Comparison of ENCODE assay signal across 32 cellular contexts in the genomic region with DNA sequence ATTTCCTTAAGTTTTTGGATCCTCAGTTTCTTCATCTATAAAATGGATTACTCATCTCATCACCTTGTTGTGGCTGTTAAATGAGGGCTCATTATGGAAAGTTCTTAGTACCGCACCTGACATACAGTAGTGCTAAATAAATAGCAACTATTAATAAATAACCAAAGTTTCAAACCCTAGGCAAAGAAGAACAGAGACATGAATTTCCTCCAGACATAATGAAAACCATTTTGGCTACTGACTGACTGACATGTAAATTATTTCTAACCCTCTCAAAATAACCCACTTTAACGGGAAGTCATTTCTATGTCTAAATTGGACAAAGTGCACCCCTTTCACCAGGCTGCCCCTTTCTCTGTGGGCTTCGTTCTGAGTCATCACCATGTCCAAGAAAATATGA. TPM values are rescaled to one million over a fixed set of nuclear protein-coding genes. Genes with fewer than 3 reads are reported as not detected.
DNase-seq lines count a peak whose midpoint lies in the region; ATAC-seq, FAIRE-seq and TF ChIP-seq lines count a peak whose summit lies in the region.
"Had no signal": no experiment of that assay in that cellular context is flagged by ENCODE, and none has a peak within 500 bp of the region (broad histone marks: within the 10 kb centered on the region; RNA-seq: fewer than 3 reads in every experiment).

No MANE protein-coding gene starts in this region.

- peaks cover 4% of the 10 kb centered on the region for H3K27me3 Mint-ChIP-seq in nephron progenitor cell (ENCODE audit: low read depth, poor library complexity)

- SMC1A ChIA-PET in GM12878 (lab: Charles Lee; ENCODE audit: uncharacterized antibody, unreplicated experiment): interaction anchor here (0.6 to 1.3 kb wide), 3 partner anchors 11 to 25 kb away, joined by 3 to 4 read pairs (median 4); no protein-coding TSS in a partner anchor

- no peaks in the 10 kb centered on the region for H3K4me1 ChIP-seq in GM12878 (ENCODE audit: control insufficient read depth, insufficient read depth, low read length)
- H3K4me1 ChIP-seq: left lung, pancreas, Peyer's patch had no signal

- H3K27me3 ChIP-seq in GM12878 (replicated peaks in 1 of 2; ENCODE audit: control insufficient read depth in 2 of 2, insufficient read depth in 2 of 2, low read length in 1 of 2): peaks cover 0 to 14% of the 10 kb centered on the region in 2 experiments; a peak in 2 of 4 replicates
- H3K27me3 ChIP-seq: BE2C, left lung, neural progenitor cell, pancreas, Peyer's patch had no signal

- no peak overlapping the region for H3K9ac ChIP-seq in GM12878 (ENCODE audit: control insufficient read depth, insufficient read depth, low read length)
- H3K9ac ChIP-seq: KMS-11, neural progenitor cell had no signal

- in situ Hi-C loops in GM12878 (cut with MboI): no loop called here

- H4K20me1 ChIP-seq in GM12878 (ENCODE audit: control insufficient read depth, insufficient read depth): no peaks in the 10 kb centered on the region

- TF ChIP-seq CTCF in GM12878 (IDR thresholded peaks at IDR 0.05 in 2 of 3, conservative IDR thresholded peaks at IDR 0.05 in 1 of 3; ENCODE audit: control insufficient read depth in 2 of 3, extremely low read depth in 1 of 3, insufficient read depth in 1 of 3, low read depth in 3 of 3, low read length in 3 of 3): no peak
- no peak for TF ChIP-seq CTCF in nephron progenitor cell (IDR thresholded peaks at IDR 0.05)

- H3K9me3 Mint-ChIP-seq in nephron progenitor cell: no peaks in the 10 kb centered on the region
- H3K9me3 Mint-ChIP-seq: activated CD4-positive, alpha-beta memory T cell treated with anti-CD3 and anti-CD28 coated beads, Interleukin-2, amount 10 ng/mL, durations not matched to agents 7 days and 5 days; activated naive CD4-positive, alpha-beta T cell treated with anti-CD3 and anti-CD28 coated beads for 36 hours; activated T-helper 1 cell treated with anti-CD3 and anti-CD28 coated beads, Interleukin-12 subunit alpha, Interleukin-12 subunit beta, Interleukin-2, Interleukin-4 antibody, amounts not matched to agents 30 ng/mL and 10 ng/mL and 1 ng/mL, durations not matched to agents 14 hours and 24 hours and 36 hours; CD8-positive, alpha-beta T cell; effector memory CD8-positive, alpha-beta T cell; neural progenitor cell; type B pancreatic cell had no signal

- CTCF ChIA-PET in GM12878 (lab: Yijun Ruan, JAX): interaction anchor here (1.0 kb wide), 1 partner anchor 20 kb away, joined by 4 read pairs; no protein-coding TSS in a partner anchor

- DNase-seq in GM12878 (ENCODE audit: low read depth, low spot score): no peak
- no peak for DNase-seq in nephron progenitor cell
- DNase-seq in NCI-H82 (lab: John Stamatoyannopoulos, UW): no peak
- DNase-seq in DMS 273 (lab: John Stamatoyannopoulos, UW; ENCODE audit: unreplicated experiment): no peak
- DNase-seq: activated CD4-positive, alpha-beta memory T cell treated with anti-CD3 and anti-CD28 coated beads, Interleukin-2, amount 10 ng/mL, durations not matched to agents 7 days and 5 days; activated CD4-positive, CD25-positive, alpha-beta regulatory T cell treated with anti-CD3 and anti-CD28 coated beads, Interleukin-2, amount 50 U/mL, for 72 hours; activated CD8-positive, alpha-beta memory T cell treated with anti-CD3 and anti-CD28 coated beads, Interleukin-2, amount 50 U/mL, for 4 hours; activated naive CD4-positive, alpha-beta T cell treated with anti-CD3 and anti-CD28 coated beads for 36 hours; BE2C; CD8-positive, alpha-beta T cell; central memory CD4-positive, alpha-beta T cell; effector memory CD8-positive, alpha-beta T cell; left lung; MM.1S; NCI-H2029; NCI-H526; NK-92 treated with Interleukin-12 subunit alpha and Interleukin-12 subunit beta, amount 100 ng/mL, for 24 hours; pancreas; Peyer's patch; SHP77 treated with DMSO at 0.1 percent for 48 hours; stimulated activated naive CD4-positive, alpha-beta T cell; T-helper 2 cell had no signal

- no peaks in the 10 kb centered on the region for H3K36me3 ChIP-seq in GM12878 (ENCODE audit: control insufficient read depth in 2 of 2, insufficient read depth in 2 of 2, low read length in 1 of 2)
- H3K36me3 ChIP-seq: BE2C, left lung, neural progenitor cell, pancreas, Peyer's patch had no signal

- H2AFZ ChIP-seq in GM12878 (ENCODE audit: control insufficient read depth, low read depth, low read length): no peak overlapping the region
- H2AFZ ChIP-seq: neural progenitor cell had no signal

- H3K9me3 ChIP-seq in GM12878 (replicated peaks; ENCODE audit: control insufficient read depth, insufficient read depth, low read length): no peaks in the 10 kb centered on the region; the same call in 2 of the 3 replicates
- H3K9me3 ChIP-seq: BE2C, left lung, pancreas, Peyer's patch had no signal

- intact Hi-C loops in GM12878 (cut with micrococcal nuclease; ENCODE audit: unreplicated experiment): loop anchor here (1.0 kb wide), 1 partner anchor 39 kb away; no protein-coding TSS in a partner anchor

- no peak for TF ChIP-seq RAD21 in GM12878 (IDR thresholded peaks at IDR 0.05; ENCODE audit: insufficient read depth, low read depth, low read length)

- no TSS peak for BruUV-seq in GM12878 (replicated peaks; lab: Mats Ljungman, UMichigan)

- ATAC-seq in GM19043 (IDR thresholded peaks at IDR 0.05; ENCODE audit: low read depth, unreplicated experiment): peak; percentile 64
- peak; percentile 72 for ATAC-seq in HG02678 (IDR thresholded peaks at IDR 0.05; ENCODE audit: unreplicated experiment)
- ATAC-seq in HG03432 (IDR thresholded peaks at IDR 0.05; ENCODE audit: unreplicated experiment): peak; percentile 70
- peak; percentile 69 for ATAC-seq in GM12878
- no peak for ATAC-seq in HG02970 (IDR thresholded peaks at IDR 0.05; ENCODE audit: low FRiP score, unreplicated experiment)
- ATAC-seq: CD8-positive, alpha-beta T cell; effector memory CD8-positive, alpha-beta T cell; left lung; pancreas had no signal

- H3K4me2 ChIP-seq in GM12878 (ENCODE audit: control insufficient read depth, insufficient read depth): no peak overlapping the region; the same call in 1 of the 2 replicates
- H3K4me2 ChIP-seq: KMS-11, neural progenitor cell had no signal

- H3K4me3 ChIP-seq in GM12878: no peak overlapping the region
- H3K4me3 ChIP-seq: left lung, neural progenitor cell, pancreas, Peyer's patch had no signal

- POLR2A ChIA-PET in GM12878 (lab: Charles Lee): interaction anchor here (0.7 kb wide), 1 partner anchor 323 kb away, joined by 3 read pairs; no protein-coding TSS in a partner anchor

- no peak overlapping the region for H3K4me3 Mint-ChIP-seq in nephron progenitor cell
- H3K4me3 Mint-ChIP-seq: activated CD4-positive, alpha-beta memory T cell treated with anti-CD3 and anti-CD28 coated beads, Interleukin-2, amount 10 ng/mL, durations not matched to agents 7 days and 5 days; activated naive CD4-positive, alpha-beta T cell treated with anti-CD3 and anti-CD28 coated beads for 36 hours; activated T-helper 1 cell treated with anti-CD3 and anti-CD28 coated beads, Interleukin-12 subunit alpha, Interleukin-12 subunit beta, Interleukin-2, Interleukin-4 antibody, amounts not matched to agents 30 ng/mL and 10 ng/mL and 1 ng/mL, durations not matched to agents 14 hours and 24 hours and 36 hours; CD8-positive, alpha-beta T cell; effector memory CD8-positive, alpha-beta T cell; neural progenitor cell; type B pancreatic cell had no signal

- TF ChIP-seq EP300 in GM12878 (IDR thresholded peaks at IDR 0.05; ENCODE audit: borderline replicate concordance in 1 of 2, control insufficient read depth in 1 of 2, low read depth in 2 of 2, low read length in 2 of 2): no peak

- no peaks in the 10 kb centered on the region for H3K36me3 Mint-ChIP-seq in nephron progenitor cell (ENCODE audit: low read depth)
- H3K36me3 Mint-ChIP-seq: CD8-positive, alpha-beta T cell; neural progenitor cell; type B pancreatic cell had no signal

- RAD21 ChIA-PET in GM12878 (lab: Charles Lee; ENCODE audit: unreplicated experiment): interaction anchor here (1.0 kb wide), 1 partner anchor 9 kb away, joined by 4 read pairs; no protein-coding TSS in a partner anchor

- H3K27ac ChIP-seq in GM12878 (ENCODE audit: control insufficient read depth, insufficient read depth): no peak overlapping the region
- H3K27ac ChIP-seq: KMS-11, left lung, neural progenitor cell, pancreas, Peyer's patch had no signal

- TF ChIP-seq POLR2A in GM12878 (IDR thresholded peaks at IDR 0.05; ENCODE audit: low read depth, low read length): no peak

- 0% methylated on average over 3 of the region's 3 CpGs for WGBS in GM12878 (ENCODE audit: insufficient coverage, insufficient replicate concordance, low lambda C conversion rate, missing lambda C conversion rate)

- no peaks in the 10 kb centered on the region for H3K79me2 ChIP-seq in GM12878 (ENCODE audit: control insufficient read depth, insufficient read depth, low read length)

- H3K27ac Mint-ChIP-seq in nephron progenitor cell: no peak overlapping the region
- H3K27ac Mint-ChIP-seq: activated CD4-positive, alpha-beta memory T cell treated with anti-CD3 and anti-CD28 coated beads, Interleukin-2, amount 10 ng/mL, durations not matched to agents 7 days and 5 days; activated naive CD4-positive, alpha-beta T cell treated with anti-CD3 and anti-CD28 coated beads for 36 hours; activated T-helper 1 cell treated with anti-CD3 and anti-CD28 coated beads, Interleukin-12 subunit alpha, Interleukin-12 subunit beta, Interleukin-2, Interleukin-4 antibody, amounts not matched to agents 30 ng/mL and 10 ng/mL and 1 ng/mL, durations not matched to agents 14 hours and 24 hours and 36 hours; CD8-positive, alpha-beta T cell; effector memory CD8-positive, alpha-beta T cell; neural progenitor cell; type B pancreatic cell had no signal

- no peak for FAIRE-seq in GM12878 (lab: Jason Lieb, UNC)
- FAIRE-seq: GM12892, pancreas had no signal

- H3K4me1 Mint-ChIP-seq in nephron progenitor cell: peaks cover 9% of the 10 kb centered on the region

TF ChIP-seq in GM12878, 131 proteins besides CTCF, POLR2A, EP300 and RAD21 (continues in another document):
- no peak for TF ChIP-seq ZBED1 (IDR thresholded peaks at IDR 0.05; ENCODE audit: borderline replicate concordance)

RNA-seq across cellular contexts. Expression of a gene that starts 17.4 kb away (rescaled TPM):
- total RNA-seq in GM12878 (2013; cell fraction: nucleolus; rRNA removed): 551 and 574 TPM in 2 replicates
- total RNA-seq in GM12878 (2014; rRNA removed): 23.6 and 27.5 TPM in 2 replicates
- 26.8 and 28.0 TPM in 2 replicates for total RNA-seq in GM12878 (2014; rRNA removed; fragmentation: Illumina TruSeq; extraction: Trizol)
- 28.7 and 29.7 TPM in 2 replicates for total RNA-seq in GM12878 (2021)
- polyA plus RNA-seq in GM12878 (2011; ENCODE audit: low read depth): 7.9 TPM
- polyA plus RNA-seq in GM12878 (2011; rRNA removed): 91.8 and 99.8 TPM in 2 replicates
- polyA plus RNA-seq in GM12878 (2011; cell fraction: cytosol; rRNA removed): 60.5 and 63.5 TPM in 2 replicates
- 139 and 178 TPM in 2 replicates for polyA plus RNA-seq in GM12878 (2011; cell fraction: nucleus; rRNA removed)
- 12.3 and 19.6 TPM in 2 replicates for polyA plus RNA-seq in GM12878 (2012)
- 26.5 and 30.0 TPM in 2 replicates for polyA plus RNA-seq in GM12878 (2014; fragmentation: Illumina TruSeq; extraction: Trizol)
- polyA plus RNA-seq in GM12878 (2014; fragmentation: Nextera tagmentation; extraction: Ambion mirVana): 1 to 10 TPM; 4.0 to 4.2 TPM
- polyA plus RNA-seq in GM12878 (2014; rRNA removed): 23.0 and 25.2 TPM in 2 replicates
- 10 to 100 TPM; 16.5 to 19.9 TPM for polyA plus RNA-seq in GM12878 (2016; fragmentation: Nextera tagmentation; extraction: Ambion mirVana)
- 104 and 116 TPM in 2 replicates for polyA minus RNA-seq in GM12878 (2011; rRNA and poly(A)+ RNA removed)
- polyA minus RNA-seq in GM12878 (2011; cell fraction: cytosol; rRNA and poly(A)+ RNA removed): 29.4 and 31.6 TPM in 2 replicates
- 52.3 and 65.3 TPM in 2 replicates for polyA minus RNA-seq in GM12878 (2011; cell fraction: nucleus; rRNA and poly(A)+ RNA removed)
- total RNA-seq: epithelial cell of proximal tubule had no signal
